ENCODE assay signal across 8 cellular contexts in genomic region chr10:62433181-62433692, GRCh38.
A peak's percentile ranks its signal among the peaks of the same experiment; 100 is the strongest.
DNase-seq lines count a peak whose midpoint lies in the region; ATAC-seq lines count a peak whose summit lies in the region.

No MANE protein-coding gene starts in this region.

- peak; percentile 88 for ATAC-seq in GM21390 (IDR thresholded peaks at IDR 0.05; ENCODE audit: unreplicated experiment)

- peak; percentile 32 to 37 for DNase-seq in AML-193 (lab: John Stamatoyannopoulos, UW)
- DNase-seq in HK-2 (ENCODE audit: unreplicated experiment) = peak; percentile 73
- DNase-seq in activated CD8-positive, alpha-beta memory T cell treated with anti-CD3 and anti-CD28 coated beads, Interleukin-2, amount 50 U/mL, for 4 hours = peak; percentile 48
- DNase-seq in fibroblast of the conjunctiva (ENCODE audit: low read depth) = peak; percentile 65
- peak; percentile 16 to 62 (median 40) for DNase-seq in stimulated activated CD4-positive, alpha-beta T cell treated with anti-CD3 and anti-CD28 coated beads, Interleukin-1b, Interleukin-23, amount 100 ng/mL, for 24 hours (ENCODE audit: low read depth in 4 of 4, low spot score in 1 of 4)
- DNase-seq in NCI-H2029 treated with DMSO at 0.1 percent for 48 hours (lab: John Stamatoyannopoulos, UW) = no peak
- no peak for DNase-seq in NCI-H1417 (lab: John Stamatoyannopoulos, UW)

Comparison
In these comparisons a context has a peak if more than half of its experiments do, and no peak if none do; other contexts are left out.
1. DNase-seq: peak in AML-193 (2 of 2), HK-2 (single experiment), activated CD8-positive, alpha-beta memory T cell treated with anti-CD3 and anti-CD28 coated beads, Interleukin-2, amount 50 U/mL, for 4 hours (single experiment), fibroblast of the conjunctiva (single experiment) and stimulated activated CD4-positive, alpha-beta T cell treated with anti-CD3 and anti-CD28 coated beads, Interleukin-1b, Interleukin-23, amount 100 ng/mL, for 24 hours (4 of 4); none in NCI-H2029 treated with DMSO at 0.1 percent for 48 hours (single experiment) and NCI-H1417 (0 of 3).